In genomic region chr2:69753659-69754350, GRCh38 we compare ENCODE assay signal across 20 cellular contexts. TPM values are rescaled to one million over a fixed set of nuclear protein-coding genes. Genes with fewer than 3 reads are reported as not detected.
DNase-seq lines count a peak whose midpoint lies in the region; ATAC-seq, FAIRE-seq and TF ChIP-seq lines count a peak whose summit lies in the region.
"Had no signal": no experiment of that assay in that cellular context is flagged by ENCODE, and none has a peak within 500 bp of the region (broad histone marks: within the 10 kb centered on the region; RNA-seq: fewer than 3 reads in every experiment).

No MANE protein-coding gene starts in this region.

- TF ChIP-seq EP300 in HepG2 (IDR thresholded peaks at IDR 0.05; ENCODE audit: low read depth in 2 of 2, low read length in 2 of 2) (no peak), HepG2 (CRISPR knock-in tag; IDR thresholded peaks at IDR 0.05; ENCODE audit: borderline replicate concordance) (no peak), suprapubic skin (IDR thresholded peaks at IDR 0.05) (no peak)

- POLR2A ChIA-PET in HEK293 (lab: Yijun Ruan, JAX) (no interaction called here), HepG2 (lab: Yijun Ruan, JAX) (interaction anchor here (1.5 to 15.3 kb wide), 2 partner anchors 11 to 28 kb away, joined by 7 to 142 read pairs; partner anchors contain the start of gene ANXA4)

- H3K4me1 ChIP-seq in HEK293 (ENCODE audit: control insufficient read depth, insufficient read depth, low read length) = no peaks in the 10 kb centered on the region
- peaks cover 3 to 20% of the 10 kb centered on the region in 2 donors for H3K4me1 ChIP-seq in ascending aorta
- peaks cover 75% of the 10 kb centered on the region for H3K4me1 ChIP-seq in HepG2 (ENCODE audit: insufficient read depth, low read length)
- H3K4me1 ChIP-seq in suprapubic skin = peaks cover 61% of the 10 kb centered on the region

- H3K36me3 ChIP-seq in HEK293 (ENCODE audit: control insufficient read depth in 2 of 2, insufficient read depth in 1 of 2, low read length in 2 of 2) (no peaks in the 10 kb centered on the region; a peak in 1 of 3 replicates), ascending aorta (peaks cover 0 to 11% of the 10 kb centered on the region in 2 donors), HepG2 (replicated peaks in 1 of 2; ENCODE audit: control insufficient read depth in 1 of 2, insufficient read depth in 2 of 2, low read length in 2 of 2) (peaks cover 12 to 51% of the 10 kb centered on the region in 2 experiments), suprapubic skin (no peaks in the 10 kb centered on the region)

- H3K4me2 ChIP-seq in HepG2 (ENCODE audit: low read depth, low read length) = no peak overlapping the region

- TSS peak; percentile 8 for BruUV-seq in HepG2 (replicated peaks; lab: Mats Ljungman, UMichigan)

- H3K9ac ChIP-seq in HepG2 (ENCODE audit: insufficient read depth, low read depth, low read length) = no peak overlapping the region

- WGBS in HepG2 (ENCODE audit: low lambda C conversion rate) = 84% methylated on average over 3 of the region's 3 CpGs
- WGBS in suprapubic skin = 56% methylated on average over 3 of the region's 3 CpGs

- no peak overlapping the region for H2AFZ ChIP-seq in HepG2 (ENCODE audit: low read length)

- no peaks in the 10 kb centered on the region for H3K27me3 ChIP-seq in ascending aorta
- H3K27me3 ChIP-seq in HepG2 (ENCODE audit: control insufficient read depth in 1 of 2, insufficient read depth in 2 of 2, low read length in 2 of 2) = no peaks in the 10 kb centered on the region
- H3K27me3 ChIP-seq in suprapubic skin = no peaks in the 10 kb centered on the region
- H3K27me3 ChIP-seq: heart right ventricle, testis had no signal

- FAIRE-seq in HepG2 (lab: Jason Lieb, UNC) = no peak

- TF ChIP-seq POLR2A in HepG2 (IDR thresholded peaks at IDR 0.05; ENCODE audit: insufficient read depth in 1 of 2, low read depth in 2 of 2, low read length in 2 of 2) = no peak
- no peak for TF ChIP-seq POLR2A in suprapubic skin (IDR thresholded peaks at IDR 0.05)

- CTCF ChIA-PET in HEK293 (lab: Yijun Ruan, JAX) = interaction anchor here (0.6 to 1.1 kb wide), 2 partner anchors 14 to 370 kb away, joined by 3 to 5 read pairs; no protein-coding TSS in a partner anchor
- CTCF ChIA-PET in HepG2 (lab: Yijun Ruan, JAX; ENCODE audit: low intra/inter-chr PET ratio, low total read pairs) = no interaction called here

- peaks cover 8% of the 10 kb centered on the region; the same call in 1 of the 2 replicates for H4K20me1 ChIP-seq in HepG2 (ENCODE audit: insufficient read depth, low read length)

- TF ChIP-seq CTCF in HEK293 (tag by site-specific recombination; IDR thresholded peaks at IDR 0.05) = no peak
- TF ChIP-seq CTCF in ascending aorta (IDR thresholded peaks at IDR 0.05) = no peak
- TF ChIP-seq CTCF in HepG2 (CRISPR knock-in tag; IDR thresholded peaks at IDR 0.05) = no peak
- TF ChIP-seq CTCF in suprapubic skin (IDR thresholded peaks at IDR 0.05) = no peak

- H3K9me3 ChIP-seq in HEK293 (ENCODE audit: control insufficient read depth, insufficient read depth, low read depth, low read length) (no peaks in the 10 kb centered on the region), ascending aorta (no peaks in the 10 kb centered on the region), HepG2 (ENCODE audit: low read length) (no peaks in the 10 kb centered on the region), suprapubic skin (no peaks in the 10 kb centered on the region)
- H3K9me3 ChIP-seq: heart right ventricle, testis had no signal

- intact Hi-C loops in ascending aorta (cut with DNase I) = no loop called here
- intact Hi-C loops in HepG2 (cut with micrococcal nuclease; ENCODE audit: unreplicated experiment) = no loop called here

- H3K27ac ChIP-seq in HEK293 (ENCODE audit: extremely low read depth, low read depth, low read length) = no peak overlapping the region
- peak overlapping the region; percentile 52 to 56 for H3K27ac ChIP-seq in ascending aorta
- no peak overlapping the region for H3K27ac ChIP-seq in HepG2 (ENCODE audit: extremely low read length, insufficient read depth, low read length)
- peak overlapping the region; percentile 75 for H3K27ac ChIP-seq in suprapubic skin
- H3K27ac ChIP-seq: VCaP had no signal

- in situ Hi-C loops in HepG2 (cut with HindIII; ENCODE audit: extremely low pct_ligation_motif_present, low pct_unique_long_range_greater_than_20kb) = no loop called here

- ATAC-seq in HepG2 (no peak), GM18907 (IDR thresholded peaks at IDR 0.05; ENCODE audit: unreplicated experiment) (no peak)

- no peak for TF ChIP-seq RAD21 in HepG2 (CRISPR knock-in tag; IDR thresholded peaks at IDR 0.05)

- DNase-seq in ascending aorta (ENCODE audit: low spot score in 2 of 2) (no peak), HepG2 (ENCODE audit: low spot score) (no peak), suprapubic skin (ENCODE audit: low spot score in 2 of 2) (no peak), midbrain (lab: John Stamatoyannopoulos, UW) (no peak), nucleus accumbens (lab: John Stamatoyannopoulos, UW) (no peak)
- no peak for DNase-seq in activated T-cell treated with anti-CD3 and anti-CD28 coated beads, Interleukin-2, amount 50 U/mL, for 48 hours
- DNase-seq: activated CD4-positive, alpha-beta T cell treated with anti-CD3 and anti-CD28 coated beads, Interleukin-2, amount 50 U/mL, for 4 hours; amygdala; central memory CD4-positive, alpha-beta T cell; effector CD4-positive, alpha-beta T cell; heart right ventricle; KG1; NCI-H1105; NCI-H524 treated with DMSO at 0.1 percent for 48 hours; Right ventricle myocardium superior; stimulated activated CD4-positive, alpha-beta T cell treated with anti-CD3 and anti-CD28 coated beads, Interleukin-12 subunit alpha, Interleukin-12 subunit beta, amount 100 ng/mL, for 4 hours; testis had no signal

- H3K79me2 ChIP-seq in HepG2 (ENCODE audit: insufficient read depth, low read length) = peaks cover 89% of the 10 kb centered on the region

- H3K4me3 ChIP-seq in HEK293 (ENCODE audit: low read depth, low read length) = no peak overlapping the region
- no peak overlapping the region for H3K4me3 ChIP-seq in ascending aorta
- no peak overlapping the region for H3K4me3 ChIP-seq in HepG2 (replicated peaks in 1 of 3; ENCODE audit: insufficient read depth in 1 of 3, low read depth in 2 of 3, low read length in 3 of 3)
- H3K4me3 ChIP-seq in suprapubic skin = no peak overlapping the region
- H3K4me3 ChIP-seq: heart right ventricle, testis had no signal

TF ChIP-seq in HEK293, 187 proteins besides CTCF, POLR2A, EP300 and RAD21:
- TF ChIP-seq GLIS2 (tag by site-specific recombination; IDR thresholded peaks at IDR 0.05) = no peak
- peak; percentile 33; the same call in 1 of the 2 replicates for TF ChIP-seq ZNF600 (tag by site-specific recombination; IDR thresholded peaks at IDR 0.05)
TF ChIP-seq in HEK293: peak in this region for 1.

TF ChIP-seq in HepG2, 621 proteins besides CTCF, POLR2A, EP300 and RAD21 (continues in another document):
- TF ChIP-seq MAFK (conservative IDR thresholded peaks at IDR 0.05 in 1 of 2, IDR thresholded peaks at IDR 0.05 in 1 of 2; ENCODE audit: low read length in 2 of 2) = peak; percentile 87 to 90
- TF ChIP-seq ZNF740 (CRISPR knock-in tag; IDR thresholded peaks at IDR 0.05) = no peak

RNA-seq across cellular contexts. Expression of gene ANXA4, which starts 11.9 kb away (rescaled TPM):
- total RNA-seq in ascending aorta = 29.1 TPM
- total RNA-seq in HepG2 (2016; rRNA removed; fragmentation: Illumina TruSeq; extraction: Trizol) = 155 and 237 TPM in 2 replicates
- total RNA-seq in HepG2 (2016; cell fraction: cytosol; rRNA removed; fragmentation: Illumina TruSeq; extraction: Trizol; ENCODE audit: low read depth) = 17.9 and 22.8 TPM in 2 replicates
- 161 and 233 TPM in 2 replicates for total RNA-seq in HepG2 (2016; cell fraction: insoluble cytoplasmic fraction; rRNA removed; fragmentation: Illumina TruSeq; extraction: Trizol)
- total RNA-seq in HepG2 (2016; cell fraction: membrane; rRNA removed; fragmentation: Illumina TruSeq; extraction: Trizol) = 40.1 and 41.9 TPM in 2 replicates
- 65.6 and 74.7 TPM in 2 replicates for total RNA-seq in HepG2 (2016; cell fraction: nucleus; rRNA removed; fragmentation: Illumina TruSeq; extraction: Trizol)
- polyA plus RNA-seq in HepG2 (2011; rRNA removed) = 147 and 168 TPM in 2 replicates
- 87.5 and 190 TPM in 2 replicates for polyA plus RNA-seq in HepG2 (2011; cell fraction: cytosol; rRNA removed)
- 143 and 171 TPM in 2 replicates for polyA plus RNA-seq in HepG2 (2011; cell fraction: nucleus; rRNA removed)
- polyA plus RNA-seq in HepG2 (2012) = 61.9 and 99.0 TPM in 2 replicates
- polyA plus RNA-seq in HepG2 (2016; cell fraction: cytosol; fragmentation: Illumina TruSeq; extraction: Trizol; ENCODE audit: low read depth) = 31.6 and 32.5 TPM in 2 replicates
- 346 and 367 TPM in 2 replicates for polyA plus RNA-seq in HepG2 (2016; cell fraction: insoluble cytoplasmic fraction; fragmentation: Illumina TruSeq; extraction: Trizol; ENCODE audit: low read depth)
- 39.4 and 42.7 TPM in 2 replicates for polyA plus RNA-seq in HepG2 (2016; cell fraction: membrane; fragmentation: Illumina TruSeq; extraction: Trizol; ENCODE audit: low read depth)
- polyA plus RNA-seq in HepG2 (2016; cell fraction: nucleus; fragmentation: Illumina TruSeq; extraction: Trizol; ENCODE audit: insufficient read depth, low read depth) = 146 and 162 TPM in 2 replicates
- polyA minus RNA-seq in HepG2 (2011; rRNA and poly(A)+ RNA removed; ENCODE audit: low replicate concordance) = 48.3 and 195 TPM in 2 replicates
- 90.7 and 108 TPM in 2 replicates for polyA minus RNA-seq in HepG2 (2011; cell fraction: cytosol; rRNA and poly(A)+ RNA removed)
- polyA minus RNA-seq in HepG2 (2011; cell fraction: nucleus; rRNA and poly(A)+ RNA removed) = 70.5 and 74.0 TPM in 2 replicates
- total RNA-seq in suprapubic skin = 10 to 100 TPM; 58.1 to 91.6 (median 85.8) TPM

Comparison
In these comparisons a context has a peak if more than half of its experiments do, and no peak if none do; other contexts are left out.
1. H3K27ac ChIP-seq: peak in ascending aorta (2 of 2) and suprapubic skin (single experiment); none in HEK293 (single experiment) and HepG2 (single experiment).